ENCODE assay signal across 16 cellular contexts in genomic region chr1:37032660-37033354, GRCh38. TPM values are rescaled to one million over a fixed set of nuclear protein-coding genes. Genes with fewer than 3 reads are reported as not detected.
DNase-seq lines count a peak whose midpoint lies in the region; ATAC-seq, FAIRE-seq and TF ChIP-seq lines count a peak whose summit lies in the region.
"Had no signal": no experiment of that assay in that cellular context is flagged by ENCODE, and none has a peak within 500 bp of the region (broad histone marks: within the 10 kb centered on the region; RNA-seq: fewer than 3 reads in every experiment).

No MANE protein-coding gene starts in this region.

- in situ Hi-C loops in K562 (cut with MboI): no loop called here

- H2AFZ ChIP-seq in K562 (ENCODE audit: low read depth, low read length): no peak overlapping the region

- H3K79me2 ChIP-seq in K562 (ENCODE audit: control insufficient read depth, insufficient read depth, low read length) (no peaks in the 10 kb centered on the region), mesendoderm (ENCODE audit: control insufficient read depth, insufficient read depth, low read length) (no peaks in the 10 kb centered on the region)

- H4K5ac ChIP-seq in mesendoderm (ENCODE audit: low read length): no peak overlapping the region

- H3K4me3 ChIP-seq in K562 (no peak overlapping the region), mesendoderm (ENCODE audit: low read length) (no peak overlapping the region), tibial nerve (peak overlapping the region; percentile 31 to 60 (median 49))
- H3K4me3 ChIP-seq: A549 had no signal

- 6% methylated on average over 59 of the region's 60 CpGs for WGBS in K562 (ENCODE audit: insufficient coverage, low coverage, missing lambda C conversion rate)
- whole genome bisulfite sequencing in mesendoderm (ENCODE audit: extremely low coverage, insufficient coverage, low lambda C conversion rate): no CpG with 5 or more reads among the region's 60 CpGs
- 1 to 2% methylated on average over 17 to 21 of the region's 60 CpGs for WGBS in tibial nerve, 2 donors

- ATAC-seq in K562: no peak
- ATAC-seq in HG03439 (IDR thresholded peaks at IDR 0.05; ENCODE audit: unreplicated experiment): no peak
- ATAC-seq: activated CD8-positive, alpha-beta memory T cell treated with anti-CD3 and anti-CD28 coated beads, Interleukin-2, amount 10 ng/mL, durations not matched to agents 7 days and 5 days had no signal

- no peak overlapping the region for H4K8ac ChIP-seq in mesendoderm (ENCODE audit: low read depth, low read length)

- POLR2A ChIA-PET in K562 (lab: Yijun Ruan, JAX): no interaction called here

- H3K23ac ChIP-seq in mesendoderm (ENCODE audit: low read length): no peak overlapping the region

- H3K4me2 ChIP-seq in K562 (ENCODE audit: insufficient read depth, low read length): no peak overlapping the region
- peak overlapping the region; percentile 71 for H3K4me2 ChIP-seq in mesendoderm (ENCODE audit: low read length)
- H3K4me2 ChIP-seq: A549 had no signal

- peak overlapping the region; percentile 72 for H3K56ac ChIP-seq in mesendoderm (ENCODE audit: low read length)

- no peak overlapping the region for H3K27ac ChIP-seq in K562 (ENCODE audit: extremely low read depth, low read depth, low read length)
- no peak overlapping the region for H3K27ac ChIP-seq in mesendoderm (ENCODE audit: low read depth, low read length)
- peak overlapping the region in 3 of 4 donors; percentile 52 to 79 (median 71) for H3K27ac ChIP-seq in tibial nerve
- H3K27ac ChIP-seq: A549 had no signal

- no peaks in the 10 kb centered on the region for H3K36me3 ChIP-seq in K562 (ENCODE audit: control insufficient read depth, insufficient read depth, low read length)
- no peaks in the 10 kb centered on the region for H3K36me3 ChIP-seq in mesendoderm (ENCODE audit: control insufficient read depth, insufficient read depth, low read length)
- H3K36me3 ChIP-seq in tibial nerve: no peaks in the 10 kb centered on the region

- TF ChIP-seq EP300 in K562 (IDR thresholded peaks at IDR 0.05; ENCODE audit: low read length) (no peak), tibial nerve (IDR thresholded peaks at IDR 0.05) (no peak)

- BruUV-seq in K562 (replicated peaks; lab: Mats Ljungman, UMichigan): no TSS peak

- TF ChIP-seq CTCF in K562 (IDR thresholded peaks at IDR 0.05 in 2 of 3, conservative IDR thresholded peaks at IDR 0.05 in 1 of 3; ENCODE audit: insufficient read depth in 2 of 3, low read depth in 1 of 3, low read length in 3 of 3) (no peak), tibial nerve (IDR thresholded peaks at IDR 0.05) (no peak)

- H4K20me1 ChIP-seq in K562 (replicated peaks; ENCODE audit: control insufficient read depth, insufficient read depth, low read length): peaks cover 14% of the 10 kb centered on the region; the same call in 1 of the 2 replicates

- peaks cover 9 to 66% of the 10 kb centered on the region in 2 experiments; a peak in 4 of 5 replicates for H3K27me3 ChIP-seq in K562 (ENCODE audit: control insufficient read depth in 2 of 2, insufficient read depth in 2 of 2, low read length in 2 of 2)
- H3K27me3 ChIP-seq in mesendoderm (ENCODE audit: insufficient read depth, low read length, poor library complexity): peaks cover 27% of the 10 kb centered on the region
- peaks cover 0 to 55% of the 10 kb centered on the region in 2 donors for H3K27me3 ChIP-seq in tibial nerve

- H3K4me1 ChIP-seq in K562 (replicated peaks in 1 of 2; ENCODE audit: control insufficient read depth in 2 of 2, insufficient read depth in 2 of 2, low read length in 2 of 2) (peaks cover 0 to 39% of the 10 kb centered on the region in 2 experiments; a peak in 3 of 5 replicates), mesendoderm (ENCODE audit: control insufficient read depth, low read depth, low read length) (peaks cover 6% of the 10 kb centered on the region), tibial nerve (peaks cover 0 to 77% (median 14%) of the 10 kb centered on the region in 4 donors)
- H3K4me1 ChIP-seq: A549 had no signal

- DNase-seq in NCI-H82 (lab: John Stamatoyannopoulos, UW) (peak; percentile 46), NCI-H82 treated with DMSO at 0.1 percent for 48 hours (lab: John Stamatoyannopoulos, UW; ENCODE audit: unreplicated experiment) (no peak), K562 (ENCODE audit: extremely low read depth in 1 of 4, low spot score in 3 of 4) (no peak), mesendoderm (peak; percentile 31), tibial nerve (ENCODE audit: low spot score in 2 of 2) (no peak), superior temporal gyrus (ENCODE audit: extremely low spot score) (no peak), hepatic stellate cell (ENCODE audit: low spot score) (no peak)
- DNase-seq: activated CD8-positive, alpha-beta memory T cell treated with anti-CD3 and anti-CD28 coated beads, Interleukin-2, amount 10 ng/mL, durations not matched to agents 7 days and 5 days; activated naive CD4-positive, alpha-beta T cell; effector memory CD4-positive, alpha-beta T cell; MV-4-11; stimulated activated CD4-positive, alpha-beta T cell treated with anti-CD3 and anti-CD28 coated beads, Interleukin-2, amount 100 ng/mL, for 48 hours had no signal

- H2BK5ac ChIP-seq in mesendoderm (ENCODE audit: low read length): no peak overlapping the region

- H3K4ac ChIP-seq in mesendoderm (ENCODE audit: low read depth, low read length): no peak overlapping the region

- no peak for TF ChIP-seq POLR2A in K562 (conservative IDR thresholded peaks at IDR 0.05)
- no peak for TF ChIP-seq POLR2A in tibial nerve (IDR thresholded peaks at IDR 0.05)

- no peak for FAIRE-seq in K562 (lab: Jason Lieb, UNC)
- FAIRE-seq: A549, GM18507 had no signal

- H3K9me1 ChIP-seq in K562 (ENCODE audit: control insufficient read depth, insufficient read depth, low read length): no peaks in the 10 kb centered on the region

- no peaks in the 10 kb centered on the region for H3K9me3 ChIP-seq in K562 (replicated peaks; ENCODE audit: control insufficient read depth, insufficient read depth, low read depth, low read length)
- H3K9me3 ChIP-seq in tibial nerve: no peaks in the 10 kb centered on the region
- H3K9me3 ChIP-seq: A549 had no signal

- H3K9ac ChIP-seq in K562 (ENCODE audit: insufficient read depth in 1 of 2, low read depth in 2 of 2, low read length in 2 of 2) (no peak overlapping the region), mesendoderm (ENCODE audit: low read length) (peak overlapping the region; percentile 52)

- no peak overlapping the region for H3K18ac ChIP-seq in mesendoderm (ENCODE audit: low read length)

- H2BK120ac ChIP-seq in mesendoderm (ENCODE audit: low read depth, low read length): no peak overlapping the region

- intact Hi-C loops in K562 (cut with micrococcal nuclease): no loop called here

- no peak for TF ChIP-seq RAD21 in K562 (CRISPR knock-in tag; conservative IDR thresholded peaks at IDR 0.05 in 1 of 2, IDR thresholded peaks at IDR 0.05 in 1 of 2)

- no peak overlapping the region for H2AK5ac ChIP-seq in mesendoderm (ENCODE audit: low read length)

- CTCF ChIA-PET in K562 (lab: Yijun Ruan, JAX; ENCODE audit: low intra/inter-chr PET ratio): no interaction called here

- H3K79me1 ChIP-seq in mesendoderm (ENCODE audit: low read length): no peaks in the 10 kb centered on the region

- no peak overlapping the region for H2BK15ac ChIP-seq in mesendoderm (replicated peaks; ENCODE audit: low read depth)

TF ChIP-seq in K562, 482 proteins besides CTCF, POLR2A, EP300 and RAD21:
- TF ChIP-seq RBM34 (IDR thresholded peaks at IDR 0.05; ENCODE audit: borderline replicate concordance, insufficient read depth, low read length) (no peak), HSF4 (CRISPR knock-in tag; IDR thresholded peaks at IDR 0.05; ENCODE audit: borderline replicate concordance) (no peak), ZBED1 (IDR thresholded peaks at IDR 0.05) (no peak), UBTF (IDR thresholded peaks at IDR 0.05; ENCODE audit: borderline replicate concordance in 1 of 2, low read depth in 2 of 2, low read length in 2 of 2) (0 out of 4 replicates have a peak, but pooled peaks have one; percentile 14 to 54), NRF1 (conservative IDR thresholded peaks at IDR 0.05 in 1 of 2, IDR thresholded peaks at IDR 0.05 in 1 of 2) (peak; percentile 39 to 43; a peak in 2 of 4 replicates)

RNA-seq across cellular contexts. Expression of gene GRIK3, which starts 1.5 kb away (rescaled TPM):
- not detected in 2 replicates for total RNA-seq in K562 (2011; cell fraction: chromatin; rRNA removed; ENCODE audit: low replicate concordance)
- total RNA-seq in K562 (2011; cell fraction: nucleolus; rRNA removed): not detected in 2 replicates
- not detected in 2 replicates for total RNA-seq in K562 (2011; cell fraction: nucleoplasm; rRNA removed)
- total RNA-seq in K562 (2014; rRNA removed) (not detected in 2 replicates), K562 (2014; rRNA removed; fragmentation: Illumina TruSeq; extraction: Trizol) (not detected in 2 replicates), K562 (2015; rRNA removed; fragmentation: Illumina TruSeq; extraction: Trizol) (not detected in 2 replicates), K562 (2021) (not detected in 2 replicates), tibial nerve (10 to 100 TPM; 12.8 to 26.2 (median 21.7) TPM)
- polyA plus RNA-seq in K562 (2011; rRNA removed) (not detected in 2 replicates), K562 (2014; fragmentation: Illumina TruSeq; extraction: Trizol) (not detected in 2 replicates), K562 (2014; fragmentation: Nextera tagmentation; extraction: Ambion mirVana) (not detected), K562 (2014; rRNA removed) (not detected in 2 replicates)
- not detected in 2 replicates for polyA plus RNA-seq in K562 (2011; cell fraction: cytosol; rRNA removed)
- not detected in 2 replicates for polyA plus RNA-seq in K562 (2011; cell fraction: nucleus; rRNA removed)
- polyA plus RNA-seq in K562 (2012): 0.03 TPM in 1 of 2 replicates, not detected in the other
- not detected in 2 replicates for polyA minus RNA-seq in K562 (2011; rRNA and poly(A)+ RNA removed)
- not detected in 2 replicates for polyA minus RNA-seq in K562 (2011; cell fraction: cytosol; rRNA and poly(A)+ RNA removed)
- polyA minus RNA-seq in K562 (2011; cell fraction: nucleus; rRNA and poly(A)+ RNA removed): not detected in 2 replicates
- polyA plus RNA-seq in mesendoderm (2013, experiment 1 of 2): 1.2 TPM
- polyA plus RNA-seq in mesendoderm (2013, experiment 2 of 2): 1.1 TPM
- total RNA-seq: activated CD8-positive, alpha-beta memory T cell treated with anti-CD3 and anti-CD28 coated beads, Interleukin-2, amount 10 ng/mL, durations not matched to agents 7 days and 5 days; HT1080 had no signal
- polyA plus RNA-seq: A549 had no signal

Comparison
In these comparisons a context has a peak if more than half of its experiments do, and no peak if none do; other contexts are left out.
1. DNase-seq: peak in NCI-H82 (single experiment) and mesendoderm (single experiment); none in NCI-H82 treated with DMSO at 0.1 percent for 48 hours (single experiment), K562 (0 of 4), tibial nerve (0 of 2), superior temporal gyrus (single experiment) and hepatic stellate cell (single experiment).
2. H3K27ac ChIP-seq: peak in tibial nerve (3 of 4); none in K562 (single experiment) and mesendoderm (single experiment).
3. H3K4me3 ChIP-seq: peak in tibial nerve (4 of 4); none in K562 (single experiment) and mesendoderm (single experiment).
4. RNA of gene GRIK3, which starts 1.5 kb away (total RNA-seq): 12.8 to 26.2 TPM in tibial nerve; not detected in K562; every median in the first group is over 10 times any median in the second.